ENCODE assay signal across 1 cellular context in the genomic region with DNA sequence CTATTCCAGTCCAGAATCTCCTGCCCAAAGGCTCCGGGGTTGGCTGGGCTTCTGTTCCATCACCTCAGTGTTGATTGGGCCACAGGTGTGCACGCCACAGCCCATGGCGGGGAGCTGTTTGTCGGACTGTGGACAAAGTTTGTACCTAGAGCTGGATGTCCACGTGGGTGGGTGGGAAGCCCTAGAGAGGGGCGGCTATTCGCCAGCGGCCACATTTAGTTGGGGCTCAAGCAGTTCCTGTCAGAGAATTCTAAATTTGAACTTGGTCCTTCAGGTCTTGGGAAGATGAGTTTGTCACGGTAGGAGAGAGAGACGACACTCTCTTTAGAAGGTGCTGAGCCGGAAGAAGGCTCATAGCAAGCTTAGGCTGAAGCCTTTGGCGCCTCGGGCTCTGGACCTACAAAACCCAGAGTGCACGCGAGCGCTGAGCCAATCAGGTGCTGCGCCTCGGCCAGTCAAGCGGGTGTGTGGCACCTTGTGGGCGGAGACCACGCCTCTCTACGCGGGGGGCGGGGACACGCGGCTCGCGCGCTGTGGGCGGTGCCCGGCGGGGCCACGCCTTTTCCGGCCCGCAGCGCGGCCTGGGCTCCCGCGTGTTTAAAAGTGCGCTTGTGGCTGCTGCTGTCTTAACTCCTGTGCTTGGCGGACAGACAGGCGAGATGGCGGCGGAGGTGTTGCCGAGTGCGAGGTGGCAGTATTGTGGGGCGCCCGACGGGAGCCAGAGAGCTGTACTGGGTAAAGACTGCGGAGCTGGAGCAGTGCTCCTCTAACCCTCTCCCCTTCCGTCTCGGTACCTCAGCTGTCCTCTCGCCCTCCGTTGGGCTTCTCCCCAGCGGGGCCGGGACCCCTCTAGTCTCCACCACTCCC.
A peak's percentile ranks its signal among the peaks of the same experiment; 100 is the strongest.
TF ChIP-seq lines count a peak whose summit lies in the region.

A gene with protein sequence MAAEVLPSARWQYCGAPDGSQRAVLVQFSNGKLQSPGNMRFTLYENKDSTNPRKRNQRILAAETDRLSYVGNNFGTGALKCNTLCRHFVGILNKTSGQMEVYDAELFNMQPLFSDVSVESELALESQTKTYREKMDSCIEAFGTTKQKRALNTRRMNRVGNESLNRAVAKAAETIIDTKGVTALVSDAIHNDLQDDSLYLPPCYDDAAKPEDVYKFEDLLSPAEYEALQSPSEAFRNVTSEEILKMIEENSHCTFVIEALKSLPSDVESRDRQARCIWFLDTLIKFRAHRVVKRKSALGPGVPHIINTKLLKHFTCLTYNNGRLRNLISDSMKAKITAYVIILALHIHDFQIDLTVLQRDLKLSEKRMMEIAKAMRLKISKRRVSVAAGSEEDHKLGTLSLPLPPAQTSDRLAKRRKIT (plus strand): TSS at position 560 of the 867 bp plus-strand sequence. CDS start 100 bp downstream, at position 660.

TF ChIP-seq in HepG2, 621 proteins besides CTCF, POLR2A, EP300 and RAD21 (continued from another document and continues in another):
- TF ChIP-seq, protein P1, sequence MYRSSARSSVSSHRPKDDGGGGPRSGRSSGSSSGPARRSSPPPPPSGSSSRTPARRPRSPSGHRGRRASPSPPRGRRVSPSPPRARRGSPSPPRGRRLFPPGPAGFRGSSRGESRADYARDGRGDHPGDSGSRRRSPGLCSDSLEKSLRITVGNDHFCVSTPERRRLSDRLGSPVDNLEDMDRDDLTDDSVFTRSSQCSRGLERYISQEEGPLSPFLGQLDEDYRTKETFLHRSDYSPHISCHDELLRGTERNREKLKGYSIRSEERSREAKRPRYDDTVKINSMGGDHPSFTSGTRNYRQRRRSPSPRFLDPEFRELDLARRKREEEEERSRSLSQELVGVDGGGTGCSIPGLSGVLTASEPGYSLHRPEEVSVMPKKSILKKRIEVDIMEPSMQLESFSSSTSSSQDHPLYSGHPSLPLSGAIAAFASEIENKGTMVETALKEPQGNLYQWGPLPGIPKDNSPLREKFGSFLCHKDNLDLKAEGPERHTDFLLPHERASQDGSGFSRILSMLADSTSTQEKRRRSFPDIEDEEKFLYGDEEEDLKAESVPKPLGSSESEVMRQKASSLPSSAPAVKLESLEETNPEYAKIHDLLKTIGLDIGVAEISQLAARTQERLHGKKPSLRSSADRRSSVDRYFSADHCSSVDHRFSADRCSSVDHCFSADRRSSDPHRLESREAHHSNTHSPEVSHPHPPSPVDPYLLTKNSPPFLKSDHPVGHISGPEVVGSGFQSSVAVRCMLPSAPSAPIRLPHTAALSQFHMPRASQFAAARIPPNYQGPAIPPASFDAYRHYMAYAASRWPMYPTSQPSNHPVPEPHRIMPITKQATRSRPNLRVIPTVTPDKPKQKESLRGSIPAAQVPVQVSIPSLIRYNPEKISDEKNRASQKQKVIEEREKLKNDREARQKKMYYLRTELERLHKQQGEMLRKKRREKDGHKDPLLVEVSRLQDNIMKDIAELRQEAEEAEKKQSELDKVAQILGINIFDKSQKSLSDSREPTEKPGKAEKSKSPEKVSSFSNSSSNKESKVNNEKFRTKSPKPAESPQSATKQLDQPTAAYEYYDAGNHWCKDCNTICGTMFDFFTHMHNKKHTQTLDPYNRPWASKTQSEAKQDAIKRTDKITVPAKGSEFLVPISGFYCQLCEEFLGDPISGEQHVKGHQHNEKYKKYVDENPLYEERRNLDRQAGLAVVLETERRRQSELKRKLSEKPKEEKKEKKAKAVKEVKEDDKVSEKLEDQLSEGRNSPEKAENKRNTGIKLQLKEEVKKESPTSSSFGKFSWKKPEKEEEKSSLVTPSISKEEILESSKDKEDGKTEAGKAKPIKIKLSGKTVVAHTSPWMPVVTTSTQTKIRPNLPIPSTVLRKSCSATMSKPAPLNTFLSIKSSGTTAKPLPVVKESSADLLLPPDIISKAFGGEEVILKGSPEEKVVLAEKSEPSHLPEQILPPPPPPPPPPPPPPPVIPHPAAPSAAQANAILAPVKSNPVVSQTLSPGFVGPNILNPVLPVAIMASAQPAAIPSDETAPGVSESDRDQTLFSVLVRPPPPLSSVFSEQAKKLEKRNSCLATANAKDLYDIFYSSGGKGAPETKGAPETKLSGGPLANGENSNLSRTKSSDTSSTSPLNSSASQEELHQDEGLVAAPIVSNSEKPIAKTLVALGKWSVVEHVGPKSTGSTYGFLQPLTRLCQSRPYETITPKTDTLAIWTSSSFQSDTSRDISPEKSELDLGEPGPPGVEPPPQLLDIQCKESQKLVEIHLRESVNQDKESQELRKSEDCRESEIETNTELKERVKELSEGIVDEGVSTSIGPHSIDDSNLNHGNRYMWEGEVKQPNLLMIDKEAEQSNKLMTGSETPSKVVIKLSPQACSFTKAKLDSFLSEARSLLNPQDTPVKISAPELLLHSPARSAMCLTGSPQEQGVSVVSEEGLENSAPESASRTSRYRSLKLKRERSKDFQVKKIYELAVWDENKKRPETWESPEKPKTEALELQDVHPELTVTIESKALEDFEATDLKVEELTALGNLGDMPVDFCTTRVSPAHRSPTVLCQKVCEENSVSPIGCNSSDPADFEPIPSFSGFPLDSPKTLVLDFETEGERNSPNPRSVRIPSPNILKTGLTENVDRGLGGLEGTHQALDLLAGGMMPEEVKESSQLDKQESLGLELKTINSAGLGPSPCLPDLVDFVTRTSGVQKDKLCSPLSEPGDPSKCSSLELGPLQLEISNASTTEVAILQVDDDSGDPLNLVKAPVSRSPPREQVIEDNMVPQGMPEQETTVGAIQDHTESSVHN (CRISPR knock-in tag; IDR thresholded peaks at IDR 0.05): peak; percentile 76; the same call in 1 of the 2 replicates
- TF ChIP-seq ZNF33B (CRISPR knock-in tag; IDR thresholded peaks at IDR 0.05): no peak
- peak; percentile 92 for TF ChIP-seq ZMAT3 (CRISPR knock-in tag; conservative IDR thresholded peaks at IDR 0.05)
- TF ChIP-seq ZBTB8A (CRISPR knock-in tag; IDR thresholded peaks at IDR 0.05; ENCODE audit: borderline replicate concordance, low read depth): no peak
- TF ChIP-seq ZNF225 (CRISPR knock-in tag; IDR thresholded peaks at IDR 0.05): no peak
- TF ChIP-seq SRY (CRISPR knock-in tag; IDR thresholded peaks at IDR 0.05): peak; percentile 63; the same call in 1 of the 2 replicates
- TF ChIP-seq ZXDC (CRISPR knock-in tag; IDR thresholded peaks at IDR 0.05): no peak
- TF ChIP-seq, protein P2, sequence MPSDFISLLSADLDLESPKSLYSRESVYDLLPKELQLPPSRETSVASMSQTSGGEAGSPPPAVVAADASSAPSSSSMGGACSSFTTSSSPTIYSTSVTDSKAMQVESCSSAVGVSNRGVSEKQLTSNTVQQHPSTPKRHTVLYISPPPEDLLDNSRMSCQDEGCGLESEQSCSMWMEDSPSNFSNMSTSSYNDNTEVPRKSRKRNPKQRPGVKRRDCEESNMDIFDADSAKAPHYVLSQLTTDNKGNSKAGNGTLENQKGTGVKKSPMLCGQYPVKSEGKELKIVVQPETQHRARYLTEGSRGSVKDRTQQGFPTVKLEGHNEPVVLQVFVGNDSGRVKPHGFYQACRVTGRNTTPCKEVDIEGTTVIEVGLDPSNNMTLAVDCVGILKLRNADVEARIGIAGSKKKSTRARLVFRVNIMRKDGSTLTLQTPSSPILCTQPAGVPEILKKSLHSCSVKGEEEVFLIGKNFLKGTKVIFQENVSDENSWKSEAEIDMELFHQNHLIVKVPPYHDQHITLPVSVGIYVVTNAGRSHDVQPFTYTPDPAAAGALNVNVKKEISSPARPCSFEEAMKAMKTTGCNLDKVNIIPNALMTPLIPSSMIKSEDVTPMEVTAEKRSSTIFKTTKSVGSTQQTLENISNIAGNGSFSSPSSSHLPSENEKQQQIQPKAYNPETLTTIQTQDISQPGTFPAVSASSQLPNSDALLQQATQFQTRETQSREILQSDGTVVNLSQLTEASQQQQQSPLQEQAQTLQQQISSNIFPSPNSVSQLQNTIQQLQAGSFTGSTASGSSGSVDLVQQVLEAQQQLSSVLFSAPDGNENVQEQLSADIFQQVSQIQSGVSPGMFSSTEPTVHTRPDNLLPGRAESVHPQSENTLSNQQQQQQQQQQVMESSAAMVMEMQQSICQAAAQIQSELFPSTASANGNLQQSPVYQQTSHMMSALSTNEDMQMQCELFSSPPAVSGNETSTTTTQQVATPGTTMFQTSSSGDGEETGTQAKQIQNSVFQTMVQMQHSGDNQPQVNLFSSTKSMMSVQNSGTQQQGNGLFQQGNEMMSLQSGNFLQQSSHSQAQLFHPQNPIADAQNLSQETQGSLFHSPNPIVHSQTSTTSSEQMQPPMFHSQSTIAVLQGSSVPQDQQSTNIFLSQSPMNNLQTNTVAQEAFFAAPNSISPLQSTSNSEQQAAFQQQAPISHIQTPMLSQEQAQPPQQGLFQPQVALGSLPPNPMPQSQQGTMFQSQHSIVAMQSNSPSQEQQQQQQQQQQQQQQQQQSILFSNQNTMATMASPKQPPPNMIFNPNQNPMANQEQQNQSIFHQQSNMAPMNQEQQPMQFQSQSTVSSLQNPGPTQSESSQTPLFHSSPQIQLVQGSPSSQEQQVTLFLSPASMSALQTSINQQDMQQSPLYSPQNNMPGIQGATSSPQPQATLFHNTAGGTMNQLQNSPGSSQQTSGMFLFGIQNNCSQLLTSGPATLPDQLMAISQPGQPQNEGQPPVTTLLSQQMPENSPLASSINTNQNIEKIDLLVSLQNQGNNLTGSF (CRISPR knock-in tag; IDR thresholded peaks at IDR 0.05): no peak
- no peak for TF ChIP-seq ZNF281 (CRISPR knock-in tag; IDR thresholded peaks at IDR 0.05; ENCODE audit: borderline replicate concordance)
- peak; percentile 58; the same call in 1 of the 2 replicates for TF ChIP-seq KMT2B (CRISPR knock-in tag; IDR thresholded peaks at IDR 0.05)
- no peak for TF ChIP-seq GRHL1 (CRISPR knock-in tag; conservative IDR thresholded peaks at IDR 0.05)
- no peak for TF ChIP-seq PRMT3 (CRISPR knock-in tag; IDR thresholded peaks at IDR 0.05; ENCODE audit: borderline replicate concordance, low read depth)
- TF ChIP-seq ZNF629 (CRISPR knock-in tag; conservative IDR thresholded peaks at IDR 0.05): 0 out of 2 replicates have a peak, but pooled peaks have one; percentile 7
- TF ChIP-seq, protein P3, sequence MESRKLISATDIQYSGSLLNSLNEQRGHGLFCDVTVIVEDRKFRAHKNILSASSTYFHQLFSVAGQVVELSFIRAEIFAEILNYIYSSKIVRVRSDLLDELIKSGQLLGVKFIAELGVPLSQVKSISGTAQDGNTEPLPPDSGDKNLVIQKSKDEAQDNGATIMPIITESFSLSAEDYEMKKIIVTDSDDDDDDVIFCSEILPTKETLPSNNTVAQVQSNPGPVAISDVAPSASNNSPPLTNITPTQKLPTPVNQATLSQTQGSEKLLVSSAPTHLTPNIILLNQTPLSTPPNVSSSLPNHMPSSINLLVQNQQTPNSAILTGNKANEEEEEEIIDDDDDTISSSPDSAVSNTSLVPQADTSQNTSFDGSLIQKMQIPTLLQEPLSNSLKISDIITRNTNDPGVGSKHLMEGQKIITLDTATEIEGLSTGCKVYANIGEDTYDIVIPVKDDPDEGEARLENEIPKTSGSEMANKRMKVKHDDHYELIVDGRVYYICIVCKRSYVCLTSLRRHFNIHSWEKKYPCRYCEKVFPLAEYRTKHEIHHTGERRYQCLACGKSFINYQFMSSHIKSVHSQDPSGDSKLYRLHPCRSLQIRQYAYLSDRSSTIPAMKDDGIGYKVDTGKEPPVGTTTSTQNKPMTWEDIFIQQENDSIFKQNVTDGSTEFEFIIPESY (CRISPR knock-in tag; IDR thresholded peaks at IDR 0.05): no peak
- no peak for TF ChIP-seq MBNL3 (CRISPR knock-in tag; conservative IDR thresholded peaks at IDR 0.05)
- no peak for TF ChIP-seq ZFP36L2 (CRISPR knock-in tag; IDR thresholded peaks at IDR 0.05)
- TF ChIP-seq SP2 (CRISPR knock-in tag; IDR thresholded peaks at IDR 0.05): peak; percentile 70
- TF ChIP-seq KLF6 (CRISPR knock-in tag; IDR thresholded peaks at IDR 0.05): peak; percentile 66; the same call in 1 of the 2 replicates
- no peak for TF ChIP-seq NR2F2 (IDR thresholded peaks at IDR 0.05; ENCODE audit: borderline replicate concordance, low read depth)
- TF ChIP-seq YEATS4 (CRISPR knock-in tag; IDR thresholded peaks at IDR 0.05; ENCODE audit: borderline replicate concordance): no peak; the same call in 1 of the 2 replicates
- TF ChIP-seq EEA1 (CRISPR knock-in tag; IDR thresholded peaks at IDR 0.05; ENCODE audit: borderline replicate concordance): no peak; the same call in 1 of the 2 replicates
